In the genomic region with DNA sequence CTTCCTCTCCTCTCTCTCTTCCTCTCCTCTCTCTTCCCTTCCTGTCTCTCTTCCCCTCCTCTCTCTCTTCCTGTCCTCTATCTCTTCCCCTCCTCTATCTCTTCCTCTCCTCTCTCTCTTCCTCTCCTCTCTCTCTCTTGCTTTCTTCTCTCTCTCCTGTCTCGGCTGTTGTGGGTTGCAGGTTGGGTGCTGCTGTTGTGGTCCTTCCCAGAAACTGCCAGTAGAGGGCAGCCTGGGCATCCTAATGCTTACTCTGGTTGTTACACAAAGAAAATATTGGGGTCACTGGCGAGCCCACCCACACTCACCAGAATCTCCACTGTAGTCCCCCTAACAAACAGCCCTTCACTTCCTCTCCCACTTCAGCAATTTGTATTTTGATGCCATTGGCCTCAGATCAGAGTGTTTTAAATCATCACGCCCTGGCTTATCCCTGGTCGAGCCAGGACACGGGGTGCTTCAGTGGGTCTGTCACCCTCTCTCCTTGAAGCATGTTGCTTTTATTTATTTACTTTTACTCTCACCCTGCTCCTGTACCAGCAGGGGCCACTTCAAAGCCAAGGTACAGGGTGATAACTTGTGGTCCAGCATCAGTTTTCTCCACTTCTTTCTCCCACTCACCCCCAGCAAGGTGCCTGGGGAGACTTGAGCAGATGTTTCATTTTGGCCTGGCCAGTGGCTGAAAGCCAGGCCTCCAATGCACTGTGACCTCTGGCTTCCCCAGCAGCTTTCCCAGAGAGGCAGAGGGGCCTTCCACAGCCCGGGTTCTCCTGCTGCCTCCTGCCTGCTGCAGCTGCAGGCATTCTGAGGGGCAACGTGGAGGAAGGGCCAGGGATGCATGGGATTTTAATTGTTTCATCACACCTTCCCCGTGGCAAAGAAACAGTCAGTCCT, we compare ENCODE assay signal across 8 cellular contexts. TPM values are rescaled to one million over a fixed set of nuclear protein-coding genes. Genes with fewer than 3 reads are reported as not detected.
DNase-seq lines count a peak whose midpoint lies in the region; ATAC-seq, FAIRE-seq and TF ChIP-seq lines count a peak whose summit lies in the region.

No MANE protein-coding gene starts in this region.

- no peak for DNase-seq in AG04449 (ENCODE audit: low read depth, low spot score)
- DNase-seq in GM12891 (ENCODE audit: insufficient read length, low spot score) = no peak
- DNase-seq in activated effector memory CD4-positive, alpha-beta T cell treated with Interleukin-2 at 50 U/mL for 16 hours = peak; percentile 46
- DNase-seq in foreskin fibroblast = peak; percentile 40 to 78
- DNase-seq in ovary = peak; percentile 63 to 80 (median 71)
- DNase-seq in aorta = no peak

- H3K79me2 ChIP-seq in OCI-LY1 (ENCODE audit: insufficient read depth, low read length) = no peaks in the 10 kb centered on the region

- TF ChIP-seq POLR2A in GM12891 (IDR thresholded peaks at IDR 0.05; ENCODE audit: low read depth, low read length) (no peak), ovary (IDR thresholded peaks at IDR 0.05) (no peak)

- H3K4me1 ChIP-seq in OCI-LY1 (ENCODE audit: insufficient read depth, low read length, severe bottlenecking) (peaks cover 14% of the 10 kb centered on the region), ovary (ENCODE audit: insufficient read depth) (peaks cover 6% of the 10 kb centered on the region), aorta (ENCODE audit: control insufficient read depth in 1 of 2, insufficient read depth in 2 of 2, low read length in 2 of 2) (no peaks in the 10 kb centered on the region)

- H3K4me2 ChIP-seq in OCI-LY1 (ENCODE audit: low read length) = no peak overlapping the region

- TF ChIP-seq CTCF in AG04449 (IDR thresholded peaks at IDR 0.05; ENCODE audit: insufficient read depth, low read length, missing control alignments) (peak; percentile 83), OCI-LY1 (IDR thresholded peaks at IDR 0.05; ENCODE audit: low read length) (peak; percentile 96), foreskin fibroblast (IDR thresholded peaks at IDR 0.05; ENCODE audit: low read depth, low read length) (peak; percentile 83), ovary (IDR thresholded peaks at IDR 0.05) (peak; percentile 48 to 65 (median 58))

- WGBS in ovary, 3 donors = 41 to 44% (median 43%) methylated on average over 8 of the region's 8 CpGs
- WGBS in aorta, 2 donors = 60 to 63% methylated on average over 8 of the region's 8 CpGs

- H2AFZ ChIP-seq in OCI-LY1 (ENCODE audit: low read length) = no peak overlapping the region

- no peaks in the 10 kb centered on the region for H3F3A ChIP-seq in OCI-LY1 (ENCODE audit: insufficient read depth, low read length)

- POLR2A ChIA-PET in AG04449 (lab: Yijun Ruan, JAX) = no interaction called here

- H3K9me3 ChIP-seq in OCI-LY1 (ENCODE audit: low read length) (no peaks in the 10 kb centered on the region), ovary (no peaks in the 10 kb centered on the region), aorta (ENCODE audit: control insufficient read depth, low read length) (no peaks in the 10 kb centered on the region)

- intact Hi-C loops in ovary (cut with DNase I) = loop anchor here (5.0 to 10.0 kb wide), 4 partner anchors 101 to 474 kb away; partner anchors contain the start of genes CSNK2A2 (in 2 of the 4) and CFAP20 (in 1 of the 4)
- intact Hi-C loops in aorta (cut with DNase I) = loop anchor here (5.0 to 10.0 kb wide), 2 partner anchors 101 to 474 kb away; no protein-coding TSS in a partner anchor

- no peak overlapping the region for H3K9ac ChIP-seq in OCI-LY1 (ENCODE audit: low read length)

- H3K36me3 ChIP-seq in OCI-LY1 (ENCODE audit: insufficient read depth, low read length) (peaks cover 16% of the 10 kb centered on the region; the same call in 1 of the 2 replicates), ovary (no peaks in the 10 kb centered on the region), aorta (ENCODE audit: control insufficient read depth in 1 of 2, insufficient read depth in 2 of 2, low read length in 1 of 2) (peaks cover 0 to 2% of the 10 kb centered on the region in 2 donors)

- no peaks in the 10 kb centered on the region for H4K20me1 ChIP-seq in OCI-LY1 (ENCODE audit: insufficient read depth, low read length)

- peak; percentile 79 for FAIRE-seq in GM12891 (lab: Jason Lieb, UNC)

- H3K27ac ChIP-seq in OCI-LY1 (ENCODE audit: low read depth, low read length, poor library complexity, severe bottlenecking) (no peak overlapping the region), ovary (no peak overlapping the region), aorta (ENCODE audit: low read depth in 1 of 2, low read length in 2 of 2) (no peak overlapping the region)

- TF ChIP-seq EP300 in ovary (IDR thresholded peaks at IDR 0.05) = no peak

- H3K9me2 ChIP-seq in OCI-LY1 (ENCODE audit: low read depth, low read length) = no peaks in the 10 kb centered on the region

- no peaks in the 10 kb centered on the region for H3K27me3 ChIP-seq in OCI-LY1 (ENCODE audit: insufficient read depth, low read length)
- H3K27me3 ChIP-seq in ovary = no peaks in the 10 kb centered on the region
- H3K27me3 ChIP-seq in aorta (ENCODE audit: control insufficient read depth in 1 of 2, insufficient read depth in 2 of 2, low read length in 1 of 2) = no peaks in the 10 kb centered on the region

- CTCF ChIA-PET in AG04449 (lab: Yijun Ruan, JAX) = interaction anchor here (0.7 to 5.6 kb wide), 12 partner anchors 10 to 274 kb away, joined by 3 to 22 read pairs (median 3); partner anchors contain the start of genes CFAP20, PRSS54 and USB1

- H3K4me3 ChIP-seq in AG04449 (ENCODE audit: low read depth, low read length) = no peak overlapping the region
- H3K4me3 ChIP-seq in OCI-LY1 (ENCODE audit: low read depth, low read length, poor library complexity, severe bottlenecking) = no peak overlapping the region
- no peak overlapping the region for H3K4me3 ChIP-seq in foreskin fibroblast (ENCODE audit: low read depth in 1 of 2, low read length in 2 of 2)
- H3K4me3 ChIP-seq in ovary = no peak overlapping the region
- H3K4me3 ChIP-seq in aorta (ENCODE audit: low read length in 2 of 2) = no peak overlapping the region

- ATAC-seq in HG02610 (IDR thresholded peaks at IDR 0.05; ENCODE audit: unreplicated experiment) (no peak), aorta (ENCODE audit: low FRiP score) (no peak)

TF ChIP-seq in GM12891, 5 proteins besides CTCF, POLR2A, EP300 and RAD21:
- TF ChIP-seq SPI1 (IDR thresholded peaks at IDR 0.05; ENCODE audit: low read depth, low read length) = no peak
- TF ChIP-seq POU2F2 (IDR thresholded peaks at IDR 0.05; ENCODE audit: low read depth, low read length) = no peak
- no peak for TF ChIP-seq POLR2AphosphoS5 (IDR thresholded peaks at IDR 0.05; ENCODE audit: low read depth, low read length)
- TF ChIP-seq TAF1 (IDR thresholded peaks at IDR 0.05; ENCODE audit: low read depth, low read length) = no peak
- TF ChIP-seq PAX5 (IDR thresholded peaks at IDR 0.05; ENCODE audit: insufficient read depth, low read length, severe bottlenecking) = no peak

RNA-seq across cellular contexts. Expression of gene MMP15, which starts 4.7 kb away (rescaled TPM):
- polyA plus RNA-seq in GM12891 (2012; ENCODE audit: low read depth, missing spikeins) = 0.03 TPM
- 1 to 10 TPM in 5 of 7 donors, under 1 TPM in 2; 0.86 to 6.7 (median 2.6) TPM for total RNA-seq in ovary
- polyA plus RNA-seq in ovary = 1 to 10 TPM; 1.2 to 2.6 TPM
- 1 to 10 TPM; 5.4 to 5.9 TPM for total RNA-seq in aorta
- 1 to 10 TPM in 1 of 2 donors, under 1 TPM in 1; 0.82 to 2.1 TPM for polyA plus RNA-seq in aorta

RNA-seq across cellular contexts. Expression of gene USB1, which starts 19.7 kb away (rescaled TPM):
- polyA plus RNA-seq in GM12891 (2012; ENCODE audit: low read depth, missing spikeins) = 23.0 TPM
- 10 to 100 TPM in 6 of 7 donors, 1 to 10 TPM in 1; 8.5 to 30.7 (median 22.5) TPM for total RNA-seq in ovary
- polyA plus RNA-seq in ovary = 10 to 100 TPM; 13.6 to 26.9 TPM
- 10 to 100 TPM; 31.8 to 41.3 TPM for total RNA-seq in aorta
- polyA plus RNA-seq in aorta = 10 to 100 TPM; 24.9 to 34.1 TPM

RNA-seq across cellular contexts. Expression of gene ZNF319, which starts 20.4 kb away (rescaled TPM):
- 3.1 TPM for polyA plus RNA-seq in GM12891 (2012; ENCODE audit: low read depth, missing spikeins)
- total RNA-seq in ovary (10 to 100 TPM in 5 of 7 donors, 1 to 10 TPM in 2; 5.6 to 17.8 (median 15.8) TPM), aorta (10 to 100 TPM in 1 of 2 donors, 1 to 10 TPM in 1; 7.0 to 10.6 TPM)
- polyA plus RNA-seq in ovary (10 to 100 TPM in 1 of 2 donors, 1 to 10 TPM in 1; 6.4 to 11.6 TPM), aorta (1 to 10 TPM; 1.6 to 4.1 TPM)

RNA-seq across cellular contexts. Expression of gene CNGB1, which starts 49.9 kb away (rescaled TPM):
- not detected for polyA plus RNA-seq in GM12891 (2012; ENCODE audit: low read depth, missing spikeins)
- under 1 TPM in 1 of 7 donors, not detected in 6; 0.11 TPM for total RNA-seq in ovary
- polyA plus RNA-seq in ovary = not detected
- total RNA-seq in aorta = not detected
- polyA plus RNA-seq in aorta = not detected

Comparison
In these comparisons a context has a peak if more than half of its experiments do, and no peak if none do; other contexts are left out.
1. DNase-seq: peak in activated effector memory CD4-positive, alpha-beta T cell treated with Interleukin-2 at 50 U/mL for 16 hours (single experiment), foreskin fibroblast (2 of 2) and ovary (5 of 5); none in AG04449 (single experiment), GM12891 (single experiment) and aorta (0 of 2).
2. Peak in every context shown above with its lines, with median percentiles within 50 percentile points of each other: CTCF ChIP-seq.